6 cellular contexts compared by ENCODE assay signal in the genomic region with DNA sequence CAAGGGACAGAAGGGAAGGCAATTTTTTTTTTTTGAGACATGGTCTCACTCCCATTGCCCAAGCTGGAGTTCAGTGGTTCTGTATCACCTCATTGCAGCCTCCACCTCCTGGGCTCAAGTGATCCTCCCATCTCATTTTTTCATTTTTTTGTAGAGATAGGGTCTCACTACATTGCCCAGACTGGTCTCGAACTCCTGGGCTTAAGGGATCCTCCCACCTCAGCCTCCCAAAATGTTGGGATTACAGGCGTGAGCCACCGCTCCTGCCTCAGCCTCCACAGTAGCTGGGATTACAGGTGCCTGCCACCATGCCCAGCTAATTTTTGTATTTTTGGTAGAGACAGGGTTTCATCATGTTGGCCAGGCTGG. TPM values are rescaled to one million over a fixed set of nuclear protein-coding genes. Genes with fewer than 3 reads are reported as not detected.
"Had no signal": no experiment of that assay in that cellular context is flagged by ENCODE, and none has a peak within 500 bp of the region (broad histone marks: within the 10 kb centered on the region; RNA-seq: fewer than 3 reads in every experiment).

No MANE protein-coding gene starts in this region.

RNA-seq across cellular contexts. Expression of a gene that starts 34.6 kb away (rescaled TPM):
- total RNA-seq: OCI-LY7, PC-3, Right ventricle myocardium inferior, Right ventricle myocardium superior, RPMI7951, SJSA1 had no signal
